7 cellular contexts compared by ENCODE assay signal in genomic region chr5:172897067-172897690, GRCh38.
A peak's percentile ranks its signal among the peaks of the same experiment; 100 is the strongest.
DNase-seq lines count a peak whose midpoint lies in the region; ATAC-seq and TF ChIP-seq lines count a peak whose summit lies in the region.
"Not testable (repeated sequence)": the region's sequence is repeated elsewhere in the genome, so short reads cannot be mapped to it uniquely, and the experiment has no call there.

No MANE protein-coding gene starts in this region.

- intact Hi-C loops in PC-3 (cut with micrococcal nuclease); esophagus squamous epithelium (cut with DNase I): not testable (repeated sequence)

- H2AFZ ChIP-seq in PC-3 (ENCODE audit: low read length): not testable (repeated sequence)

- TF ChIP-seq CTCF in PC-3 (conservative IDR thresholded peaks at IDR 0.05; ENCODE audit: low read depth, low read length); brain (conservative IDR thresholded peaks at IDR 0.05); esophagus squamous epithelium (IDR thresholded peaks at IDR 0.05); osteocyte (IDR thresholded peaks at IDR 0.05): not testable (repeated sequence)

- not testable (repeated sequence) for H3K36me3 ChIP-seq in PC-3 (ENCODE audit: low read depth, low read length)
- peaks cover 0 to 48% (median 10%) of the 10 kb centered on the region in 3 donors for H3K36me3 ChIP-seq in esophagus squamous epithelium

- H3K9me3 ChIP-seq in PC-3 (ENCODE audit: low read length); esophagus squamous epithelium: not testable (repeated sequence)

- not testable (repeated sequence) for H3K4me1 ChIP-seq in PC-3 (ENCODE audit: insufficient read depth, low read length)
- peaks cover 32 to 72% (median 42%) of the 10 kb centered on the region in 3 donors for H3K4me1 ChIP-seq in esophagus squamous epithelium

- H3K27ac Mint-ChIP-seq in brain (peak overlapping the region in 4 of 5 experiments; percentile 58 to 93 (median 70)), memory B cell (peak overlapping the region; percentile 63), osteocyte (ENCODE audit: unreplicated experiment) (peak overlapping the region; percentile 98)
- peak overlapping the region; percentile 69 to 93 for H3K27ac Mint-ChIP-seq in stimulated activated naive CD8-positive, alpha-beta T cell treated with anti-CD3 and anti-CD28 coated beads, Interleukin-15, amount 100 ng/mL, for 72 hours

- H3K79me2 ChIP-seq in PC-3 (ENCODE audit: low read length): not testable (repeated sequence)

- H3K9ac ChIP-seq in PC-3 (ENCODE audit: low read length): peak overlapping the region; percentile 6; the same call in 1 of the 2 replicates

- H3F3A ChIP-seq in PC-3 (ENCODE audit: low read length, unreplicated experiment): not testable (repeated sequence)

- CTCF ChIA-PET in PC-3 (lab: Charles Lee): not testable (repeated sequence)

- peak overlapping the region; percentile 31 for H3K4me3 Mint-ChIP-seq in activated T-cell treated with anti-CD3 and anti-CD28 coated beads, Interleukin-2, amount 50 U/mL, for 4 hours
- H3K4me3 Mint-ChIP-seq in brain (peak overlapping the region in 1 of 5 experiments; percentile 6), osteocyte (ENCODE audit: unreplicated experiment) (peak overlapping the region; percentile 10)
- not testable (repeated sequence) for H3K4me3 Mint-ChIP-seq in memory B cell
- H3K4me3 Mint-ChIP-seq in stimulated activated naive CD8-positive, alpha-beta T cell treated with anti-CD3 and anti-CD28 coated beads, Interleukin-15, amount 100 ng/mL, for 72 hours: peak overlapping the region in 1 of 2 donors; percentile 59

- not testable (repeated sequence) for H3K9me3 Mint-ChIP-seq in activated T-cell treated with anti-CD3 and anti-CD28 coated beads, Interleukin-2, amount 50 U/mL, for 4 hours; brain; memory B cell; osteocyte (ENCODE audit: unreplicated experiment); stimulated activated naive CD8-positive, alpha-beta T cell treated with anti-CD3 and anti-CD28 coated beads, Interleukin-15, amount 100 ng/mL, for 72 hours

- H3K4me2 ChIP-seq in PC-3 (ENCODE audit: low read length): not testable (repeated sequence)

- not testable (repeated sequence) for H3K9me2 ChIP-seq in PC-3 (replicated peaks; ENCODE audit: low read length)

- BruUV-seq in PC-3 (replicated peaks; lab: Mats Ljungman, UMichigan): not testable (repeated sequence)

- not testable (repeated sequence) for H4K20me1 ChIP-seq in PC-3 (ENCODE audit: low read length)

- not testable (repeated sequence) for H3K27me3 Mint-ChIP-seq in activated T-cell treated with anti-CD3 and anti-CD28 coated beads, Interleukin-2, amount 50 U/mL, for 4 hours (ENCODE audit: low read depth); brain; memory B cell; osteocyte (ENCODE audit: unreplicated experiment); stimulated activated naive CD8-positive, alpha-beta T cell treated with anti-CD3 and anti-CD28 coated beads, Interleukin-15, amount 100 ng/mL, for 72 hours

- H3K4me3 ChIP-seq in PC-3 (ENCODE audit: low read length): not testable (repeated sequence)
- H3K4me3 ChIP-seq in esophagus squamous epithelium: peak overlapping the region in 2 of 4 donors; percentile 13 to 36

- not testable (repeated sequence) for ATAC-seq in PC-3; activated T-cell treated with anti-CD3 and anti-CD28 coated beads, Interleukin-2, amount 50 U/mL, for 4 hours; memory B cell (ENCODE audit: low read depth); stimulated activated naive CD8-positive, alpha-beta T cell treated with anti-CD3 and anti-CD28 coated beads, Interleukin-15, amount 100 ng/mL, for 72 hours

- TF ChIP-seq POLR2A in esophagus squamous epithelium (IDR thresholded peaks at IDR 0.05): not testable (repeated sequence)

- 66 to 73% methylated on average over 6 to 7 of the region's 9 CpGs for WGBS in esophagus squamous epithelium, 2 donors

- POLR2A ChIA-PET in PC-3 (lab: Charles Lee; ENCODE audit: unreplicated experiment): not testable (repeated sequence)

- not testable (repeated sequence) for H3K4me1 Mint-ChIP-seq in activated T-cell treated with anti-CD3 and anti-CD28 coated beads, Interleukin-2, amount 50 U/mL, for 4 hours (ENCODE audit: low read depth); memory B cell
- peaks cover 19% of the 10 kb centered on the region for H3K4me1 Mint-ChIP-seq in brain
- peaks cover 67% of the 10 kb centered on the region for H3K4me1 Mint-ChIP-seq in osteocyte (ENCODE audit: unreplicated experiment)
- peaks cover 30% of the 10 kb centered on the region for H3K4me1 Mint-ChIP-seq in stimulated activated naive CD8-positive, alpha-beta T cell treated with anti-CD3 and anti-CD28 coated beads, Interleukin-15, amount 100 ng/mL, for 72 hours

- H3K27ac ChIP-seq in PC-3 (ENCODE audit: low read length): peak overlapping the region; percentile 79
- peak overlapping the region; percentile 86 to 96 (median 95) for H3K27ac ChIP-seq in esophagus squamous epithelium

- not testable (repeated sequence) for DNase-seq in PC-3; activated T-cell treated with anti-CD3 and anti-CD28 coated beads, Interleukin-2, amount 50 U/mL, for 4 hours; esophagus squamous epithelium (lab: John Stamatoyannopoulos, UW); memory B cell (ENCODE audit: low spot score in 2 of 2); osteocyte (ENCODE audit: extremely low spot score, unreplicated experiment); stimulated activated naive CD8-positive, alpha-beta T cell treated with anti-CD3 and anti-CD28 coated beads, Interleukin-15, amount 100 ng/mL, for 72 hours

- not testable (repeated sequence) for H3K27me3 ChIP-seq in PC-3 (ENCODE audit: low read length); esophagus squamous epithelium

- peaks cover 17% of the 10 kb centered on the region for H3K36me3 Mint-ChIP-seq in activated T-cell treated with anti-CD3 and anti-CD28 coated beads, Interleukin-2, amount 50 U/mL, for 4 hours (ENCODE audit: insufficient read depth)
- H3K36me3 Mint-ChIP-seq in brain: peaks cover 36% of the 10 kb centered on the region
- H3K36me3 Mint-ChIP-seq in memory B cell: peaks cover 24% of the 10 kb centered on the region
- H3K36me3 Mint-ChIP-seq in osteocyte (ENCODE audit: unreplicated experiment): peaks cover 12% of the 10 kb centered on the region
